In genomic region chr4:139875456-139875855, GRCh38 we compare ENCODE assay signal across 2 cellular contexts.
A peak's percentile ranks its signal among the peaks of the same experiment; 100 is the strongest.
TF ChIP-seq lines count a peak whose summit lies in the region.

No MANE protein-coding gene starts in this region.

TF ChIP-seq in WTC11, 78 proteins besides CTCF, POLR2A, EP300 and RAD21 (continued from another document):
- TF ChIP-seq PRDM15 (CRISPR knock-in tag; IDR thresholded peaks at IDR 0.05) (no peak), FOXK1 (CRISPR knock-in tag; IDR thresholded peaks at IDR 0.05) (peak; percentile 61; the same call in 1 of the 2 replicates), USF1 (CRISPR knock-in tag; IDR thresholded peaks at IDR 0.05) (peak; percentile 26; the same call in 1 of the 2 replicates), USF2 (CRISPR knock-in tag; IDR thresholded peaks at IDR 0.05) (peak; percentile 68), AFF4 (CRISPR knock-in tag; IDR thresholded peaks at IDR 0.05; ENCODE audit: borderline replicate concordance) (0 out of 2 replicates have a peak, but pooled peaks have one; percentile 27), OVOL2 (CRISPR knock-in tag; IDR thresholded peaks at IDR 0.05; ENCODE audit: borderline replicate concordance) (no peak), ZNF423 (CRISPR knock-in tag; IDR thresholded peaks at IDR 0.05) (peak; percentile 4; the same call in 1 of the 2 replicates), ZBTB21 (CRISPR knock-in tag; IDR thresholded peaks at IDR 0.05; ENCODE audit: borderline replicate concordance) (peak; percentile 61; the same call in 1 of the 2 replicates), TP53 (CRISPR knock-in tag; IDR thresholded peaks at IDR 0.05) (no peak), FOXP1 (CRISPR knock-in tag; IDR thresholded peaks at IDR 0.05; ENCODE audit: borderline replicate concordance) (no peak), TEAD1 (CRISPR knock-in tag; IDR thresholded peaks at IDR 0.05) (no peak), SMAD4 (CRISPR knock-in tag; IDR thresholded peaks at IDR 0.05) (no peak), ATF1 (CRISPR knock-in tag; IDR thresholded peaks at IDR 0.05) (no peak), GABPB1 (CRISPR knock-in tag; IDR thresholded peaks at IDR 0.05) (no peak)

TF ChIP-seq in HepG2, 621 proteins besides CTCF, POLR2A, EP300 and RAD21 (continued from another document):
- TF ChIP-seq REST (IDR thresholded peaks at IDR 0.05; ENCODE audit: borderline replicate concordance in 1 of 2, low read depth in 1 of 2, low read length in 2 of 2) (no peak), ZXDC (CRISPR knock-in tag; IDR thresholded peaks at IDR 0.05) (no peak), ARID2 (CRISPR knock-in tag; IDR thresholded peaks at IDR 0.05; ENCODE audit: borderline replicate concordance) (no peak)
TF ChIP-seq in HepG2: peak in this region for 0.
